12 cellular contexts compared by ENCODE assay signal in genomic region chr4:99861120-99861905, GRCh38. TPM values are rescaled to one million over a fixed set of nuclear protein-coding genes. Genes with fewer than 3 reads are reported as not detected.
DNase-seq lines count a peak whose midpoint lies in the region; ATAC-seq and TF ChIP-seq lines count a peak whose summit lies in the region.
"Had no signal": no experiment of that assay in that cellular context is flagged by ENCODE, and none has a peak within 500 bp of the region (broad histone marks: within the 10 kb centered on the region; RNA-seq: fewer than 3 reads in every experiment).

No MANE protein-coding gene starts in this region.

- CTCF ChIA-PET in activated naive CD4-positive, alpha-beta T cell treated with anti-CD3 and anti-CD28 coated beads, Interleukin-2, amount 10 ng/mL, durations not matched to agents 7 days and 5 days (lab: Charles Lee), result interaction anchor here (0.6 to 1.4 kb wide), 4 partner anchors 13 to 50 kb away, joined by 3 to 4 read pairs (median 4); no protein-coding TSS in a partner anchor

- H3K9me3 Mint-ChIP-seq in activated naive CD4-positive, alpha-beta T cell treated with anti-CD3 and anti-CD28 coated beads, Interleukin-2, amount 10 ng/mL, durations not matched to agents 7 days and 5 days, result no peaks in the 10 kb centered on the region
- no peaks in the 10 kb centered on the region for H3K9me3 Mint-ChIP-seq in stimulated activated naive CD8-positive, alpha-beta T cell treated with anti-CD3 and anti-CD28 coated beads, Interleukin-15, Interleukin-2, amounts not matched to agents 100 ng/mL and 50 ng/mL, for 24 hours
- H3K9me3 Mint-ChIP-seq in glutamatergic neuron (ENCODE audit: unreplicated experiment), result no peaks in the 10 kb centered on the region
- H3K9me3 Mint-ChIP-seq: T-cell had no signal

- peaks cover 50% of the 10 kb centered on the region for H3K36me3 Mint-ChIP-seq in activated naive CD4-positive, alpha-beta T cell treated with anti-CD3 and anti-CD28 coated beads, Interleukin-2, amount 10 ng/mL, durations not matched to agents 7 days and 5 days
- H3K36me3 Mint-ChIP-seq in stimulated activated naive CD8-positive, alpha-beta T cell treated with anti-CD3 and anti-CD28 coated beads, Interleukin-15, Interleukin-2, amounts not matched to agents 100 ng/mL and 50 ng/mL, for 24 hours (ENCODE audit: low read depth), result peaks cover 57% of the 10 kb centered on the region
- no peaks in the 10 kb centered on the region for H3K36me3 Mint-ChIP-seq in glutamatergic neuron (ENCODE audit: unreplicated experiment)

- no peak for TF ChIP-seq CTCF in glutamatergic neuron (IDR thresholded peaks at IDR 0.05; ENCODE audit: partially characterized antibody, unreplicated experiment)

- DNase-seq in activated naive CD4-positive, alpha-beta T cell treated with anti-CD3 and anti-CD28 coated beads, Interleukin-2, amount 10 ng/mL, durations not matched to agents 7 days and 5 days, result no peak
- DNase-seq in activated naive CD4-positive, alpha-beta T cell treated with Interleukin-2 at 50 U/mL for 16 hours, result no peak
- peak; percentile 64 for DNase-seq in NCI-H748 treated with DMSO at 0.1 percent for 48 hours (lab: John Stamatoyannopoulos, UW)
- no peak for DNase-seq in hippocampal formation (lab: John Stamatoyannopoulos, UW)
- DNase-seq in glutamatergic neuron, result no peak
- no peak for DNase-seq in SW 1271 (lab: John Stamatoyannopoulos, UW)
- DNase-seq: BE2C; stimulated activated CD4-positive, alpha-beta T cell treated with anti-CD3 and anti-CD28 coated beads, Interleukin-4, amount 100 ng/mL, for 4 hours; T-cell had no signal

- H3K4me3 Mint-ChIP-seq in activated naive CD4-positive, alpha-beta T cell treated with anti-CD3 and anti-CD28 coated beads, Interleukin-2, amount 10 ng/mL, durations not matched to agents 7 days and 5 days, result no peak overlapping the region
- H3K4me3 Mint-ChIP-seq in stimulated activated naive CD8-positive, alpha-beta T cell treated with anti-CD3 and anti-CD28 coated beads, Interleukin-15, Interleukin-2, amounts not matched to agents 100 ng/mL and 50 ng/mL, for 24 hours, result peak overlapping the region; percentile 20
- H3K4me3 Mint-ChIP-seq in glutamatergic neuron (ENCODE audit: unreplicated experiment), result no peak overlapping the region
- H3K4me3 Mint-ChIP-seq: T-cell had no signal

- peak overlapping the region; percentile 65 for H3K27ac Mint-ChIP-seq in activated naive CD4-positive, alpha-beta T cell treated with anti-CD3 and anti-CD28 coated beads, Interleukin-2, amount 10 ng/mL, durations not matched to agents 7 days and 5 days
- H3K27ac Mint-ChIP-seq in stimulated activated naive CD8-positive, alpha-beta T cell treated with anti-CD3 and anti-CD28 coated beads, Interleukin-15, Interleukin-2, amounts not matched to agents 100 ng/mL and 50 ng/mL, for 24 hours, result peak overlapping the region; percentile 78
- no peak overlapping the region for H3K27ac Mint-ChIP-seq in glutamatergic neuron (ENCODE audit: unreplicated experiment)
- H3K27ac Mint-ChIP-seq: T-cell had no signal

- peak; percentile 64 for ATAC-seq in HG03039 (IDR thresholded peaks at IDR 0.05; ENCODE audit: unreplicated experiment)
- ATAC-seq: T-cell had no signal

- H3K27me3 Mint-ChIP-seq in activated naive CD4-positive, alpha-beta T cell treated with anti-CD3 and anti-CD28 coated beads, Interleukin-2, amount 10 ng/mL, durations not matched to agents 7 days and 5 days, result no peaks in the 10 kb centered on the region
- H3K27me3 Mint-ChIP-seq in stimulated activated naive CD8-positive, alpha-beta T cell treated with anti-CD3 and anti-CD28 coated beads, Interleukin-15, Interleukin-2, amounts not matched to agents 100 ng/mL and 50 ng/mL, for 24 hours, result no peaks in the 10 kb centered on the region
- H3K27me3 Mint-ChIP-seq in glutamatergic neuron (ENCODE audit: unreplicated experiment), result no peaks in the 10 kb centered on the region
- H3K27me3 Mint-ChIP-seq: T-cell had no signal

- H3K4me1 Mint-ChIP-seq in activated naive CD4-positive, alpha-beta T cell treated with anti-CD3 and anti-CD28 coated beads, Interleukin-2, amount 10 ng/mL, durations not matched to agents 7 days and 5 days, result peaks cover 30% of the 10 kb centered on the region
- peaks cover 53% of the 10 kb centered on the region for H3K4me1 Mint-ChIP-seq in stimulated activated naive CD8-positive, alpha-beta T cell treated with anti-CD3 and anti-CD28 coated beads, Interleukin-15, Interleukin-2, amounts not matched to agents 100 ng/mL and 50 ng/mL, for 24 hours (ENCODE audit: low read depth)
- no peaks in the 10 kb centered on the region for H3K4me1 Mint-ChIP-seq in glutamatergic neuron (ENCODE audit: low read depth, unreplicated experiment)

RNA-seq across cellular contexts. Expression of gene LAMTOR3, which starts 32.9 kb away (rescaled TPM):
- total RNA-seq in glutamatergic neuron (ENCODE audit: unreplicated experiment), result 39.1 TPM

RNA-seq across cellular contexts. Expression of gene DAPP1, which starts 44.7 kb away (rescaled TPM):
- total RNA-seq in glutamatergic neuron (ENCODE audit: unreplicated experiment), result not detected
- total RNA-seq: LHCN-M2 had no signal
